ENCODE assay signal across 8 cellular contexts in genomic region chr19:19405919-19406877, GRCh38. TPM values are rescaled to one million over a fixed set of nuclear protein-coding genes. Genes with fewer than 3 reads are reported as not detected.
DNase-seq lines count a peak whose midpoint lies in the region; ATAC-seq and TF ChIP-seq lines count a peak whose summit lies in the region.

No MANE protein-coding gene starts in this region.

- DNase-seq in COLO668 (lab: John Stamatoyannopoulos, UW; ENCODE audit: unreplicated experiment) (peak; percentile 40), NCI-H1105 (lab: John Stamatoyannopoulos, UW) (peak; percentile 53), endodermal cell (peak; percentile 78), thyroid gland (peak; percentile 40 to 45), cerebellar nuclear complex (lab: John Stamatoyannopoulos, UW) (no peak)
- DNase-seq in activated CD4-positive, alpha-beta T cell treated with anti-CD3 and anti-CD28 coated beads, Interleukin-2, amount 50 U/mL, for 1 hour: peak; percentile 47

- H3K4me3 Mint-ChIP-seq in endodermal cell: peak overlapping the region; percentile 84

- WGBS in endodermal cell (ENCODE audit: insufficient coverage in 1 of 2, insufficient read length in 1 of 2), 2 experiments: 1% methylated on average over 27 to 96 of the region's 96 CpGs
- WGBS in thyroid gland, 2 donors: 0 to 2% methylated on average over 12 to 21 of the region's 96 CpGs

- H3K9me3 Mint-ChIP-seq in endodermal cell: no peaks in the 10 kb centered on the region

- TF ChIP-seq CTCF in endodermal cell (conservative IDR thresholded peaks at IDR 0.05): no peak
- no peak for TF ChIP-seq CTCF in thyroid gland (IDR thresholded peaks at IDR 0.05)

- H3K27ac Mint-ChIP-seq in endodermal cell: peak overlapping the region; percentile 94

- peak; percentile 20 for ATAC-seq in GM21825 (IDR thresholded peaks at IDR 0.05; ENCODE audit: unreplicated experiment)

- no peaks in the 10 kb centered on the region for H3K27me3 ChIP-seq in endodermal cell (ENCODE audit: control insufficient read depth, insufficient read depth, low read length, poor library complexity, severe bottlenecking)
- H3K27me3 ChIP-seq in mucosa of stomach (ENCODE audit: control insufficient read depth, insufficient read depth, low read length): no peaks in the 10 kb centered on the region
- no peaks in the 10 kb centered on the region for H3K27me3 ChIP-seq in thyroid gland

- H3K27ac ChIP-seq in endodermal cell (ENCODE audit: low read depth, low read length): peak overlapping the region; percentile 69
- peak overlapping the region; percentile 68 to 81 (median 69) for H3K27ac ChIP-seq in thyroid gland

- peaks cover 50% of the 10 kb centered on the region for H3K4me1 Mint-ChIP-seq in endodermal cell

- H3K4me1 ChIP-seq in endodermal cell (ENCODE audit: control insufficient read depth, insufficient read depth, low read length) (peaks cover 10% of the 10 kb centered on the region), mucosa of stomach (ENCODE audit: control insufficient read depth, insufficient read depth, low read length) (peaks cover 60% of the 10 kb centered on the region), thyroid gland (peaks cover 36 to 55% of the 10 kb centered on the region in 2 donors)

- peak overlapping the region; percentile 90 for H3K4me3 ChIP-seq in endodermal cell (ENCODE audit: low read length)
- H3K4me3 ChIP-seq in mucosa of stomach (ENCODE audit: low read length): peak overlapping the region; percentile 61
- H3K4me3 ChIP-seq in thyroid gland (replicated peaks in 1 of 3): peak overlapping the region; percentile 27 to 93 (median 93)

- intact Hi-C loops in thyroid gland (cut with DNase I): no loop called here

- peaks cover 2% of the 10 kb centered on the region for H3K36me3 ChIP-seq in endodermal cell (ENCODE audit: control insufficient read depth, insufficient read depth, low read length)
- H3K36me3 ChIP-seq in mucosa of stomach (ENCODE audit: control insufficient read depth, insufficient read depth, low read length): no peaks in the 10 kb centered on the region
- no peaks in the 10 kb centered on the region for H3K36me3 ChIP-seq in thyroid gland

- H3K36me3 Mint-ChIP-seq in endodermal cell (ENCODE audit: low read depth): no peaks in the 10 kb centered on the region

- H3K27me3 Mint-ChIP-seq in endodermal cell (ENCODE audit: insufficient read depth): no peaks in the 10 kb centered on the region

- H3K9ac ChIP-seq in endodermal cell (ENCODE audit: extremely low read depth, low read length, poor library complexity, severe bottlenecking): peak overlapping the region; percentile 65
- peak overlapping the region; percentile 65 for H3K9ac ChIP-seq in mucosa of stomach (ENCODE audit: low read length)

- H3K9me3 ChIP-seq in endodermal cell (ENCODE audit: control insufficient read depth, low read length) (no peaks in the 10 kb centered on the region), mucosa of stomach (ENCODE audit: control insufficient read depth, low read length) (no peaks in the 10 kb centered on the region), thyroid gland (no peaks in the 10 kb centered on the region)

- no peak for TF ChIP-seq POLR2A in thyroid gland (IDR thresholded peaks at IDR 0.05)

RNA-seq across cellular contexts. Expression of gene GATAD2A, which starts 0.7 kb away (rescaled TPM):
- 100 to 1,000 TPM; 115 to 126 TPM for total RNA-seq in endodermal cell
- 62.7 TPM for polyA plus RNA-seq in endodermal cell (2013, experiment 1 of 2)
- polyA plus RNA-seq in endodermal cell (2013, experiment 2 of 2): 56.7 TPM
- 10 to 100 TPM; 33.2 to 82.4 (median 51.8) TPM for total RNA-seq in thyroid gland

Comparison
In these comparisons a context has a peak if more than half of its experiments do, and no peak if none do; other contexts are left out.
1. DNase-seq: peak in COLO668 (single experiment), NCI-H1105 (single experiment), activated CD4-positive, alpha-beta T cell treated with anti-CD3 and anti-CD28 coated beads, Interleukin-2, amount 50 U/mL, for 1 hour (single experiment), endodermal cell (single experiment) and thyroid gland (2 of 2); none in cerebellar nuclear complex (0 of 2).
2. Peak in every context shown above with its lines, with median percentiles within 50 percentile points of each other: H3K4me3 ChIP-seq.